ENCODE assay signal across 8 cellular contexts in genomic region chr17:79027925-79028491, GRCh38. TPM values are rescaled to one million over a fixed set of nuclear protein-coding genes. Genes with fewer than 3 reads are reported as not detected.
DNase-seq lines count a peak whose midpoint lies in the region; ATAC-seq, FAIRE-seq and TF ChIP-seq lines count a peak whose summit lies in the region.

No MANE protein-coding gene starts in this region.

- 53% methylated on average over 16 of the region's 16 CpGs for WGBS in A549 (ENCODE audit: missing lambda C conversion rate)

- peaks cover 51% of the 10 kb centered on the region for H3K4me1 ChIP-seq in A549
- H3K4me1 ChIP-seq in PC-3 (ENCODE audit: insufficient read depth, low read length): peaks cover 45% of the 10 kb centered on the region
- peaks cover 41% of the 10 kb centered on the region for H3K4me1 ChIP-seq in osteoblast (ENCODE audit: insufficient read depth, low read length)

- DNase-seq in A549 (ENCODE audit: low read depth in 1 of 2, low spot score in 1 of 2) (no peak), PC-3 (no peak), fibroblast of mammary gland (ENCODE audit: low read depth) (peak; percentile 38), osteoblast (ENCODE audit: insufficient read length, low spot score, missing footprints) (peak; percentile 92), NCI-H1436 (lab: John Stamatoyannopoulos, UW) (no peak), nucleus accumbens (lab: John Stamatoyannopoulos, UW) (no peak)
- no peak for DNase-seq in stimulated activated CD8-positive, alpha-beta memory T cell treated with anti-CD3 and anti-CD28 coated beads, Interleukin-4, amount 100 ng/mL, for 48 hours

- no peaks in the 10 kb centered on the region for H4K20me1 ChIP-seq in PC-3 (ENCODE audit: low read length)
- H4K20me1 ChIP-seq in osteoblast (ENCODE audit: insufficient read depth, low read length): no peaks in the 10 kb centered on the region

- H3K36me3 ChIP-seq in PC-3 (ENCODE audit: low read depth, low read length): no peaks in the 10 kb centered on the region
- no peaks in the 10 kb centered on the region for H3K36me3 ChIP-seq in osteoblast (ENCODE audit: insufficient read depth, low read length)

- intact Hi-C loops in PC-3 (cut with micrococcal nuclease): no loop called here

- no peaks in the 10 kb centered on the region for H3K9me2 ChIP-seq in PC-3 (replicated peaks; ENCODE audit: low read length)

- H3K79me2 ChIP-seq in PC-3 (ENCODE audit: low read length) (no peaks in the 10 kb centered on the region), osteoblast (ENCODE audit: insufficient read depth, low read length) (no peaks in the 10 kb centered on the region)

- FAIRE-seq in A549 (lab: Jason Lieb, UNC): no peak

- BruUV-seq in PC-3 (replicated peaks; lab: Mats Ljungman, UMichigan): no TSS peak

- no peak for TF ChIP-seq RAD21 in A549 (conservative IDR thresholded peaks at IDR 0.05 in 1 of 2, IDR thresholded peaks at IDR 0.05 in 1 of 2)

- H3K27me3 ChIP-seq in PC-3 (ENCODE audit: low read length) (no peaks in the 10 kb centered on the region), osteoblast (ENCODE audit: insufficient read depth, low read length) (peaks cover 39% of the 10 kb centered on the region)

- H3K27ac ChIP-seq in A549 (peak overlapping the region; percentile 78 to 88), PC-3 (ENCODE audit: low read length) (no peak overlapping the region), osteoblast (ENCODE audit: low read depth, low read length) (peak overlapping the region; percentile 46)

- TF ChIP-seq CTCF in A549 (IDR thresholded peaks at IDR 0.05) (no peak), PC-3 (conservative IDR thresholded peaks at IDR 0.05; ENCODE audit: low read depth, low read length) (no peak), fibroblast of mammary gland (conservative IDR thresholded peaks at IDR 0.05; ENCODE audit: control insufficient read depth, insufficient read depth, low read depth, low read length) (no peak), osteoblast (IDR thresholded peaks at IDR 0.05; ENCODE audit: extremely low read depth, low read depth, low read length) (no peak)

- H3K4me3 ChIP-seq in A549 (no peak overlapping the region), PC-3 (ENCODE audit: low read length) (no peak overlapping the region), fibroblast of mammary gland (ENCODE audit: control insufficient read depth, low read depth, low read length) (no peak overlapping the region), osteoblast (ENCODE audit: insufficient read depth, low read length) (peak overlapping the region; percentile 53)

- CTCF ChIA-PET in A549 (lab: Yijun Ruan, JAX): interaction anchor here (0.9 to 18.2 kb wide), 11 partner anchors 11 to 364 kb away, joined by 3 to 376 read pairs (median 19); partner anchors contain the start of gene CANT1
- CTCF ChIA-PET in PC-3 (lab: Charles Lee): interaction anchor here (1.0 to 1.1 kb wide), 2 partner anchors 14 to 16 kb away, joined by 4 to 6 read pairs; no protein-coding TSS in a partner anchor

- no peaks in the 10 kb centered on the region for H3F3A ChIP-seq in PC-3 (ENCODE audit: low read length, unreplicated experiment)

- no peaks in the 10 kb centered on the region for H3K9me3 ChIP-seq in A549
- no peaks in the 10 kb centered on the region for H3K9me3 ChIP-seq in PC-3 (ENCODE audit: low read length)
- H3K9me3 ChIP-seq in osteoblast (ENCODE audit: low read depth, low read length): no peaks in the 10 kb centered on the region

- POLR2A ChIA-PET in A549 (lab: Yijun Ruan, JAX) (interaction anchor here (1.0 to 3.5 kb wide), 6 partner anchors 8 to 94 kb away, joined by 3 to 34 read pairs (median 6); partner anchors contain the start of gene CANT1), PC-3 (lab: Charles Lee; ENCODE audit: unreplicated experiment) (interaction anchor here (0.5 to 0.6 kb wide), 2 partner anchors 10 to 13 kb away, joined by 3 read pairs; no protein-coding TSS in a partner anchor)

- ATAC-seq in A549: peak in 1 of 2 experiments; percentile 4; a peak in 3 of 6 replicates
- no peak for ATAC-seq in PC-3
- no peak for ATAC-seq in GM19035 (IDR thresholded peaks at IDR 0.05; ENCODE audit: unreplicated experiment)

- H3K4me2 ChIP-seq in A549 (peak overlapping the region; percentile 88), PC-3 (ENCODE audit: low read length) (peak overlapping the region; percentile 81), osteoblast (ENCODE audit: insufficient read depth, low read length) (peak overlapping the region; percentile 80)

- TF ChIP-seq POLR2A in A549 (IDR thresholded peaks at IDR 0.05; ENCODE audit: low read length): no peak

- no peak overlapping the region for H2AFZ ChIP-seq in PC-3 (ENCODE audit: low read length)
- peak overlapping the region; percentile 53 for H2AFZ ChIP-seq in osteoblast (ENCODE audit: low read length)

- no peak for TF ChIP-seq EP300 in A549 (IDR thresholded peaks at IDR 0.05)

- no peak overlapping the region for H3K9ac ChIP-seq in PC-3 (ENCODE audit: low read length)

TF ChIP-seq in A549, 52 proteins besides CTCF, POLR2A, EP300 and RAD21:
- TF ChIP-seq HDAC2 (IDR thresholded peaks at IDR 0.05) (no peak), NR3C1 (IDR thresholded peaks at IDR 0.05) (no peak), TFCP2L1 (CRISPR knock-in tag; IDR thresholded peaks at IDR 0.05) (no peak)
- TF ChIP-seq, protein P1, sequence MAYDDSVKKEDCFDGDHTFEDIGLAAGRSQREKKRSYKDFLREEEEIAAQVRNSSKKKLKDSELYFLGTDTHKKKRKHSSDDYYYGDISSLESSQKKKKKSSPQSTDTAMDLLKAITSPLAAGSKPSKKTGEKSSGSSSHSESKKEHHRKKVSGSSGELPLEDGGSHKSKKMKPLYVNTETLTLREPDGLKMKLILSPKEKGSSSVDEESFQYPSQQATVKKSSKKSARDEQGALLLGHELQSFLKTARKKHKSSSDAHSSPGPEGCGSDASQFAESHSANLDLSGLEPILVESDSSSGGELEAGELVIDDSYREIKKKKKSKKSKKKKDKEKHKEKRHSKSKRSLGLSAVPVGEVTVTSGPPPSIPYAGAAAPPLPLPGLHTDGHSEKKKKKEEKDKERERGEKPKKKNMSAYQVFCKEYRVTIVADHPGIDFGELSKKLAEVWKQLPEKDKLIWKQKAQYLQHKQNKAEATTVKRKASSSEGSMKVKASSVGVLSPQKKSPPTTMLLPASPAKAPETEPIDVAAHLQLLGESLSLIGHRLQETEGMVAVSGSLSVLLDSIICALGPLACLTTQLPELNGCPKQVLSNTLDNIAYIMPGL (CRISPR knock-in tag; IDR thresholded peaks at IDR 0.05; ENCODE audit: borderline replicate concordance): no peak

RNA-seq across cellular contexts. Expression of gene C1QTNF1, which starts 4.0 kb away (rescaled TPM):
- polyA plus RNA-seq in A549 (2011; rRNA removed): 10.2 and 13.2 TPM in 2 replicates
- polyA plus RNA-seq in A549 (2012; cell fraction: cytosol; rRNA removed): 5.2 and 8.3 TPM in 2 replicates
- polyA plus RNA-seq in A549 (2012; cell fraction: nucleus; rRNA removed): 15.4 and 16.1 TPM in 2 replicates
- 26.1 to 27.8 TPM (median 27.3 TPM) in 3 replicates for polyA plus RNA-seq in A549 (2017; fragmentation: RNase III; extraction: RNeasy Plus Mini Kit Qiagen cat#74134 plus additional on column Dnase treatment)
- 12.9 and 13.3 TPM in 2 replicates for polyA minus RNA-seq in A549 (2011; rRNA and poly(A)+ RNA removed)
- 18.6 and 21.0 TPM in 2 replicates for total RNA-seq in PC-3 (2014; rRNA removed)
- 13.8 and 14.4 TPM in 2 replicates for total RNA-seq in osteoblast

RNA-seq across cellular contexts. Expression of gene CANT1, which starts 18.4 kb away (rescaled TPM):
- polyA plus RNA-seq in A549 (2011; rRNA removed) (65.5 and 70.0 TPM in 2 replicates), A549 (2017; fragmentation: RNase III; extraction: RNeasy Plus Mini Kit Qiagen cat#74134 plus additional on column Dnase treatment) (63.4 to 67.6 TPM (median 66.8 TPM) in 3 replicates)
- polyA plus RNA-seq in A549 (2012; cell fraction: cytosol; rRNA removed): 73.1 and 91.1 TPM in 2 replicates
- 73.9 and 106 TPM in 2 replicates for polyA plus RNA-seq in A549 (2012; cell fraction: nucleus; rRNA removed)
- polyA minus RNA-seq in A549 (2011; rRNA and poly(A)+ RNA removed): 66.6 and 67.2 TPM in 2 replicates
- total RNA-seq in PC-3 (2014; rRNA removed) (191 and 220 TPM in 2 replicates), osteoblast (49.2 and 51.3 TPM in 2 replicates)

RNA-seq across cellular contexts. Expression of gene ENGASE, which starts 46.6 kb away (rescaled TPM):
- polyA plus RNA-seq in A549 (2011; rRNA removed): 11.5 and 13.4 TPM in 2 replicates
- polyA plus RNA-seq in A549 (2012; cell fraction: cytosol; rRNA removed): 20.8 and 25.0 TPM in 2 replicates
- polyA plus RNA-seq in A549 (2012; cell fraction: nucleus; rRNA removed): 232 and 242 TPM in 2 replicates
- 33.8 to 41.7 TPM (median 38.0 TPM) in 3 replicates for polyA plus RNA-seq in A549 (2017; fragmentation: RNase III; extraction: RNeasy Plus Mini Kit Qiagen cat#74134 plus additional on column Dnase treatment)
- polyA minus RNA-seq in A549 (2011; rRNA and poly(A)+ RNA removed): 17.5 and 25.8 TPM in 2 replicates
- total RNA-seq in PC-3 (2014; rRNA removed): 34.5 and 58.1 TPM in 2 replicates
- 11.8 and 14.5 TPM in 2 replicates for total RNA-seq in osteoblast

RNA-seq across cellular contexts. Expression of gene LGALS3BP, which starts 48.3 kb away (rescaled TPM):
- polyA plus RNA-seq in A549 (2011; rRNA removed) (28.3 and 32.3 TPM in 2 replicates), A549 (2017; fragmentation: RNase III; extraction: RNeasy Plus Mini Kit Qiagen cat#74134 plus additional on column Dnase treatment) (59.5 to 66.1 TPM (median 60.0 TPM) in 3 replicates)
- polyA plus RNA-seq in A549 (2012; cell fraction: cytosol; rRNA removed): 21.3 and 28.5 TPM in 2 replicates
- 104 and 148 TPM in 2 replicates for polyA plus RNA-seq in A549 (2012; cell fraction: nucleus; rRNA removed)
- 34.3 and 41.5 TPM in 2 replicates for polyA minus RNA-seq in A549 (2011; rRNA and poly(A)+ RNA removed)
- total RNA-seq in PC-3 (2014; rRNA removed) (72.4 and 121 TPM in 2 replicates), osteoblast (388 and 457 TPM in 2 replicates)

Comparison
In these comparisons a context has a peak if more than half of its experiments do, and no peak if none do; other contexts are left out.
1. DNase-seq: peak in fibroblast of mammary gland (single experiment) and osteoblast (single experiment); none in A549 (0 of 2), PC-3 (single experiment), NCI-H1436 (single experiment), nucleus accumbens (0 of 56) and stimulated activated CD8-positive, alpha-beta memory T cell treated with anti-CD3 and anti-CD28 coated beads, Interleukin-4, amount 100 ng/mL, for 48 hours (single experiment).
2. Peak in every context shown above with its lines, with median percentiles within 50 percentile points of each other: H3K4me2 ChIP-seq.